Comparison of ENCODE assay signal across 12 cellular contexts in genomic region chr6:135901776-135902524, GRCh38. TPM values are rescaled to one million over a fixed set of nuclear protein-coding genes. Genes with fewer than 3 reads are reported as not detected.
DNase-seq lines count a peak whose midpoint lies in the region; ATAC-seq and TF ChIP-seq lines count a peak whose summit lies in the region.
"Had no signal": no experiment of that assay in that cellular context is flagged by ENCODE, and none has a peak within 500 bp of the region (broad histone marks: within the 10 kb centered on the region; RNA-seq: fewer than 3 reads in every experiment).

No MANE protein-coding gene starts in this region.

- H3K4me2 ChIP-seq in PC-9: no peak overlapping the region

- DNase-seq in HFF-Myc (ENCODE audit: extremely low read depth, low read depth) (peak; percentile 65), brain microvascular endothelial cell (peak; percentile 79), iris pigment epithelial cell (ENCODE audit: low read depth) (peak; percentile 95), smooth muscle cell of the brain vasculature (ENCODE audit: low read depth, low spot score) (peak; percentile 23), NCI-H1048 (lab: John Stamatoyannopoulos, UW) (no peak), NCI-H524 (lab: John Stamatoyannopoulos, UW) (no peak), PC-9 (no peak)
- DNase-seq: activated CD4-positive, CD25-positive, alpha-beta regulatory T cell treated with anti-CD3 and anti-CD28 coated beads, Interleukin-2, amount 50 U/mL, for 72 hours; GOT3 had no signal

- in situ Hi-C loops in brain microvascular endothelial cell (cut with HindIII; ENCODE audit: low pct_ligation_motif_present, low sequenced_read_pairs): no loop called here

- H3K4me3 ChIP-seq in HFF-Myc (replicated peaks; ENCODE audit: low read depth, low read length) (no peak overlapping the region), brain microvascular endothelial cell (ENCODE audit: low read depth, low read length) (no peak overlapping the region), PC-9 (no peak overlapping the region)

- no peaks in the 10 kb centered on the region for H3K4me1 ChIP-seq in PC-9 (replicated peaks; ENCODE audit: insufficient read depth)

- no peaks in the 10 kb centered on the region for H3K27me3 ChIP-seq in brain microvascular endothelial cell (replicated peaks)
- no peaks in the 10 kb centered on the region for H3K27me3 ChIP-seq in PC-9 (ENCODE audit: insufficient read depth, low read depth)
- H3K27me3 ChIP-seq: neutrophil had no signal

- H4K20me1 ChIP-seq in PC-9 (ENCODE audit: insufficient read depth): no peaks in the 10 kb centered on the region

- H3K9me2 ChIP-seq in PC-9 (ENCODE audit: insufficient read depth): no peaks in the 10 kb centered on the region

- no peak for ATAC-seq in HG02571 (IDR thresholded peaks at IDR 0.05; ENCODE audit: unreplicated experiment)

- BruUV-seq in PC-9 (replicated peaks; lab: Mats Ljungman, UMichigan): no TSS peak

- CTCF ChIA-PET in PC-9 (lab: Charles Lee): no interaction called here

- H3K36me3 ChIP-seq in brain microvascular endothelial cell (replicated peaks) (no peaks in the 10 kb centered on the region), PC-9 (ENCODE audit: low read depth) (no peaks in the 10 kb centered on the region)
- H3K36me3 ChIP-seq: neutrophil had no signal

- H3F3A ChIP-seq in PC-9 (ENCODE audit: insufficient read depth, low read depth): no peaks in the 10 kb centered on the region

- POLR2A ChIA-PET in PC-9 (lab: Charles Lee; ENCODE audit: unreplicated experiment): no interaction called here

- H3K9me3 ChIP-seq in PC-9 (ENCODE audit: insufficient read depth, low read depth): no peaks in the 10 kb centered on the region
- H3K9me3 ChIP-seq: neutrophil had no signal

- TF ChIP-seq CTCF in HFF-Myc (IDR thresholded peaks at IDR 0.05; ENCODE audit: low read depth, low read length, missing control alignments) (no peak), brain microvascular endothelial cell (IDR thresholded peaks at IDR 0.05; ENCODE audit: low read depth, low read length, missing control alignments) (no peak), PC-9 (conservative IDR thresholded peaks at IDR 0.05) (no peak)

- H2AFZ ChIP-seq in PC-9: no peak overlapping the region

- H3K27ac ChIP-seq in brain microvascular endothelial cell (peak overlapping the region; percentile 59), PC-9 (no peak overlapping the region)
- H3K27ac ChIP-seq: epithelial cell of prostate, neutrophil had no signal

- intact Hi-C loops in PC-9 (cut with micrococcal nuclease; ENCODE audit: unreplicated experiment): no loop called here

- no peaks in the 10 kb centered on the region for H3K79me2 ChIP-seq in PC-9 (ENCODE audit: low read depth)

RNA-seq across cellular contexts. Expression of gene PDE7B, which starts 50.4 kb away (rescaled TPM):
- total RNA-seq in PC-9 (2021): 0.31 TPM in 1 of 2 replicates, not detected in the other

Comparison
In these comparisons a context has a peak if more than half of its experiments do, and no peak if none do; other contexts are left out.
1. DNase-seq: peak in HFF-Myc (single experiment), brain microvascular endothelial cell (single experiment), iris pigment epithelial cell (single experiment) and smooth muscle cell of the brain vasculature (single experiment); none in NCI-H1048 (single experiment), NCI-H524 (0 of 2) and PC-9 (0 of 2).